22 cellular contexts compared by ENCODE assay signal in genomic region chr1:170310931-170311330, GRCh38.
DNase-seq lines count a peak whose midpoint lies in the region; ATAC-seq and TF ChIP-seq lines count a peak whose summit lies in the region.
"Had no signal": no experiment of that assay in that cellular context is flagged by ENCODE, and none has a peak within 500 bp of the region (broad histone marks: within the 10 kb centered on the region; RNA-seq: fewer than 3 reads in every experiment).

No MANE protein-coding gene starts in this region.

- intact Hi-C loops in left colon (cut with DNase I, micrococcal nuclease) (no loop called here), psoas muscle (cut with DNase I) (no loop called here)

- TF ChIP-seq POLR2A in suprapubic skin (IDR thresholded peaks at IDR 0.05): no peak

- no peaks in the 10 kb centered on the region for H4K20me1 ChIP-seq in osteoblast (ENCODE audit: insufficient read depth, low read length)

- peaks cover 26% of the 10 kb centered on the region for H3K4me1 ChIP-seq in SJSA1 (replicated peaks)
- H3K4me1 ChIP-seq in osteoblast (ENCODE audit: insufficient read depth, low read length): peaks cover 38% of the 10 kb centered on the region
- H3K4me1 ChIP-seq in suprapubic skin: peaks cover 8% of the 10 kb centered on the region
- H3K4me1 ChIP-seq in psoas muscle: no peaks in the 10 kb centered on the region
- H3K4me1 ChIP-seq: BE2C had no signal

- no peak overlapping the region for H2AFZ ChIP-seq in osteoblast (ENCODE audit: low read length)

- 79% methylated on average over 1 of the region's 1 CpG for WGBS in suprapubic skin
- WGBS in psoas muscle, 3 donors: 57 to 73% (median 70%) methylated on average over 1 of the region's 1 CpG

- no peaks in the 10 kb centered on the region for H3K27me3 ChIP-seq in SJSA1 (replicated peaks)
- no peaks in the 10 kb centered on the region for H3K27me3 ChIP-seq in osteoblast (ENCODE audit: insufficient read depth, low read length)
- no peaks in the 10 kb centered on the region for H3K27me3 ChIP-seq in suprapubic skin
- no peaks in the 10 kb centered on the region for H3K27me3 ChIP-seq in psoas muscle (ENCODE audit: insufficient read depth in 3 of 3, low read length in 2 of 3)
- H3K27me3 ChIP-seq: BE2C had no signal

- H3K9me3 ChIP-seq in SJSA1 (replicated peaks) (0 out of 2 replicates have a peak, but pooled peaks cover 4% of the 10 kb centered on the region), osteoblast (ENCODE audit: low read depth, low read length) (no peaks in the 10 kb centered on the region), suprapubic skin (no peaks in the 10 kb centered on the region), psoas muscle (no peaks in the 10 kb centered on the region)
- H3K9me3 ChIP-seq: BE2C had no signal

- no peaks in the 10 kb centered on the region for H3K79me2 ChIP-seq in osteoblast (ENCODE audit: insufficient read depth, low read length)

- H3K27ac ChIP-seq in SJSA1 (peak overlapping the region; percentile 74; the same call in 1 of the 2 replicates), osteoblast (ENCODE audit: low read depth, low read length) (peak overlapping the region; percentile 89), suprapubic skin (peak overlapping the region; percentile 43), psoas muscle (no peak overlapping the region)

- H3K4me2 ChIP-seq in osteoblast (ENCODE audit: insufficient read depth, low read length): no peak overlapping the region

- no peak overlapping the region for H3K4me3 ChIP-seq in SJSA1
- no peak overlapping the region for H3K4me3 ChIP-seq in choroid plexus epithelial cell (ENCODE audit: low read depth, low read length)
- H3K4me3 ChIP-seq in osteoblast (ENCODE audit: insufficient read depth, low read length): no peak overlapping the region
- H3K4me3 ChIP-seq in suprapubic skin: no peak overlapping the region
- no peak overlapping the region for H3K4me3 ChIP-seq in psoas muscle
- H3K4me3 ChIP-seq: GM12878 had no signal

- ATAC-seq in left colon: no peak
- ATAC-seq in psoas muscle: no peak
- ATAC-seq: GM12878, HepG2, Panc1 had no signal

- no peak for TF ChIP-seq CTCF in choroid plexus epithelial cell (conservative IDR thresholded peaks at IDR 0.05; ENCODE audit: low read depth, low read length)
- no peak for TF ChIP-seq CTCF in osteoblast (IDR thresholded peaks at IDR 0.05; ENCODE audit: extremely low read depth, low read depth, low read length)
- TF ChIP-seq CTCF in suprapubic skin (IDR thresholded peaks at IDR 0.05): no peak
- TF ChIP-seq CTCF in psoas muscle (IDR thresholded peaks at IDR 0.05): no peak

- no peaks in the 10 kb centered on the region for H3K36me3 ChIP-seq in SJSA1
- no peaks in the 10 kb centered on the region for H3K36me3 ChIP-seq in osteoblast (ENCODE audit: insufficient read depth, low read length)
- H3K36me3 ChIP-seq in suprapubic skin: no peaks in the 10 kb centered on the region
- H3K36me3 ChIP-seq in psoas muscle (ENCODE audit: insufficient read depth in 1 of 2, low read depth in 1 of 2): no peaks in the 10 kb centered on the region
- H3K36me3 ChIP-seq: BE2C had no signal

- TF ChIP-seq EP300 in suprapubic skin (IDR thresholded peaks at IDR 0.05): no peak

- DNase-seq in SJSA1 (ENCODE audit: low read depth in 1 of 2, low spot score in 2 of 2): no peak
- peak; percentile 15 for DNase-seq in choroid plexus epithelial cell (ENCODE audit: low read depth)
- peak; percentile 36 for DNase-seq in osteoblast (ENCODE audit: insufficient read length, low spot score, missing footprints)
- DNase-seq in suprapubic skin (ENCODE audit: low spot score in 2 of 2): no peak
- no peak for DNase-seq in RKO (ENCODE audit: low spot score)
- no peak for DNase-seq in GF-D8 (lab: John Stamatoyannopoulos, UW)
- DNase-seq in left colon: no peak
- no peak for DNase-seq in psoas muscle
- DNase-seq: BE2C; Calu3; CD4-positive, alpha-beta memory T cell; DMS79; Karpas-422; MM.1S; NCI-H1105; NCI-H1694; NCI-H2227 treated with DMSO at 0.1 percent for 48 hours; NCI-H524; Right ventricle myocardium superior had no signal

Comparison
In these comparisons a context has a peak if more than half of its experiments do, and no peak if none do; other contexts are left out.
1. DNase-seq: peak in choroid plexus epithelial cell (single experiment) and osteoblast (single experiment); none in SJSA1 (0 of 2), suprapubic skin (0 of 2), RKO (single experiment), GF-D8 (single experiment), left colon (0 of 2) and psoas muscle (0 of 2).